In genomic region chr9:89701221-89701798, GRCh38 we compare ENCODE assay signal across 8 cellular contexts.
DNase-seq lines count a peak whose midpoint lies in the region; ATAC-seq and TF ChIP-seq lines count a peak whose summit lies in the region.

No MANE protein-coding gene starts in this region.

- ATAC-seq in GM21737 (IDR thresholded peaks at IDR 0.05; ENCODE audit: unreplicated experiment): peak; percentile 73
- ATAC-seq in stimulated activated naive B cell treated with anti-CD40 and anti-IgM and Interleukin-4, amounts not matched to agents 10 μg/mL and 1 μg/mL and 100 μg/mL, for 72 hours (replicated peaks): peak; percentile 93 to 96

- H3K4me3 Mint-ChIP-seq in T-helper 2 cell treated with Interferon-gamma antibody and Interleukin-4, amounts not matched to agents 5 μg/mL and 100 μg/mL, for 36 hours: peak overlapping the region; percentile 83
- H3K4me3 Mint-ChIP-seq in dendritic cell treated with granulocyte-macrophage colony-stimulating factor and Interleukin-4, amounts not matched to agents 40 ng/mL and 50 ng/mL, for 4 days: peak overlapping the region; percentile 17
- H3K4me3 Mint-ChIP-seq in stimulated activated naive B cell treated with anti-CD40 and anti-IgM and Interleukin-4, amounts not matched to agents 10 μg/mL and 1 μg/mL and 100 μg/mL, for 72 hours: peak overlapping the region; percentile 60 to 70
- no peak overlapping the region for H3K4me3 Mint-ChIP-seq in type B pancreatic cell

- no peaks in the 10 kb centered on the region for H3K9me3 Mint-ChIP-seq in T-helper 2 cell treated with Interferon-gamma antibody and Interleukin-4, amounts not matched to agents 5 μg/mL and 100 μg/mL, for 36 hours
- no peaks in the 10 kb centered on the region for H3K9me3 Mint-ChIP-seq in dendritic cell treated with granulocyte-macrophage colony-stimulating factor and Interleukin-4, amounts not matched to agents 40 ng/mL and 50 ng/mL, for 4 days
- H3K9me3 Mint-ChIP-seq in stimulated activated naive B cell treated with anti-CD40 and anti-IgM and Interleukin-4, amounts not matched to agents 10 μg/mL and 1 μg/mL and 100 μg/mL, for 72 hours: no peaks in the 10 kb centered on the region
- H3K9me3 Mint-ChIP-seq in type B pancreatic cell: no peaks in the 10 kb centered on the region

- H3K27ac Mint-ChIP-seq in T-helper 2 cell treated with Interferon-gamma antibody and Interleukin-4, amounts not matched to agents 5 μg/mL and 100 μg/mL, for 36 hours: peak overlapping the region; percentile 87
- peak overlapping the region; percentile 74 for H3K27ac Mint-ChIP-seq in dendritic cell treated with granulocyte-macrophage colony-stimulating factor and Interleukin-4, amounts not matched to agents 40 ng/mL and 50 ng/mL, for 4 days
- H3K27ac Mint-ChIP-seq in stimulated activated naive B cell treated with anti-CD40 and anti-IgM and Interleukin-4, amounts not matched to agents 10 μg/mL and 1 μg/mL and 100 μg/mL, for 72 hours: peak overlapping the region; percentile 91
- H3K27ac Mint-ChIP-seq in type B pancreatic cell: no peak overlapping the region

- DNase-seq in GM12865 (ENCODE audit: low read depth) (peak; percentile 86), COLO668 (lab: John Stamatoyannopoulos, UW; ENCODE audit: unreplicated experiment) (no peak), type B pancreatic cell (ENCODE audit: extremely low spot score, unreplicated experiment) (no peak), DMS 273 (lab: John Stamatoyannopoulos, UW; ENCODE audit: unreplicated experiment) (no peak)
- DNase-seq in T-helper 2 cell treated with Interferon-gamma antibody and Interleukin-4, amounts not matched to agents 5 μg/mL and 100 μg/mL, for 36 hours (ENCODE audit: low spot score): peak; percentile 90
- peak; percentile 92 for DNase-seq in stimulated activated naive B cell treated with anti-CD40 and anti-IgM and Interleukin-4, amounts not matched to agents 10 μg/mL and 1 μg/mL and 100 μg/mL, for 72 hours

- no peaks in the 10 kb centered on the region for H3K27me3 Mint-ChIP-seq in T-helper 2 cell treated with Interferon-gamma antibody and Interleukin-4, amounts not matched to agents 5 μg/mL and 100 μg/mL, for 36 hours (ENCODE audit: low read depth)
- H3K27me3 Mint-ChIP-seq in dendritic cell treated with granulocyte-macrophage colony-stimulating factor and Interleukin-4, amounts not matched to agents 40 ng/mL and 50 ng/mL, for 4 days: peaks cover 16% of the 10 kb centered on the region
- peaks cover 3 to 5% of the 10 kb centered on the region in 2 donors for H3K27me3 Mint-ChIP-seq in stimulated activated naive B cell treated with anti-CD40 and anti-IgM and Interleukin-4, amounts not matched to agents 10 μg/mL and 1 μg/mL and 100 μg/mL, for 72 hours
- peaks cover 15% of the 10 kb centered on the region for H3K27me3 Mint-ChIP-seq in type B pancreatic cell

- H3K4me3 ChIP-seq in GM12865 (ENCODE audit: low read depth, low read length): peak overlapping the region; percentile 25

- intact Hi-C loops in dendritic cell treated with granulocyte-macrophage colony-stimulating factor and Interleukin-4, amounts not matched to agents 40 ng/mL and 50 ng/mL, for 4 days (cut with micrococcal nuclease): loop anchor here (5.0 kb wide), 1 partner anchor 39 kb away; no protein-coding TSS in a partner anchor

- peaks cover 62% of the 10 kb centered on the region for H3K4me1 Mint-ChIP-seq in T-helper 2 cell treated with Interferon-gamma antibody and Interleukin-4, amounts not matched to agents 5 μg/mL and 100 μg/mL, for 36 hours (ENCODE audit: low read depth)
- H3K4me1 Mint-ChIP-seq in dendritic cell treated with granulocyte-macrophage colony-stimulating factor and Interleukin-4, amounts not matched to agents 40 ng/mL and 50 ng/mL, for 4 days (ENCODE audit: low read depth): peaks cover 48% of the 10 kb centered on the region
- peaks cover 42 to 77% of the 10 kb centered on the region in 2 donors for H3K4me1 Mint-ChIP-seq in stimulated activated naive B cell treated with anti-CD40 and anti-IgM and Interleukin-4, amounts not matched to agents 10 μg/mL and 1 μg/mL and 100 μg/mL, for 72 hours
- H3K4me1 Mint-ChIP-seq in type B pancreatic cell (ENCODE audit: unreplicated experiment): peaks cover 4% of the 10 kb centered on the region

- TF ChIP-seq CTCF in GM12865 (IDR thresholded peaks at IDR 0.05; ENCODE audit: insufficient read depth, low read depth, low read length, missing control alignments): no peak
- TF ChIP-seq CTCF in type B pancreatic cell (conservative IDR thresholded peaks at IDR 0.05): no peak

- H3K36me3 Mint-ChIP-seq in T-helper 2 cell treated with Interferon-gamma antibody and Interleukin-4, amounts not matched to agents 5 μg/mL and 100 μg/mL, for 36 hours (ENCODE audit: low read depth): peaks cover 21% of the 10 kb centered on the region
- H3K36me3 Mint-ChIP-seq in dendritic cell treated with granulocyte-macrophage colony-stimulating factor and Interleukin-4, amounts not matched to agents 40 ng/mL and 50 ng/mL, for 4 days (ENCODE audit: low read depth): no peaks in the 10 kb centered on the region
- peaks cover 3 to 4% of the 10 kb centered on the region in 2 donors for H3K36me3 Mint-ChIP-seq in stimulated activated naive B cell treated with anti-CD40 and anti-IgM and Interleukin-4, amounts not matched to agents 10 μg/mL and 1 μg/mL and 100 μg/mL, for 72 hours
- H3K36me3 Mint-ChIP-seq in type B pancreatic cell: no peaks in the 10 kb centered on the region

Comparison
In these comparisons a context has a peak if more than half of its experiments do, and no peak if none do; other contexts are left out.
1. DNase-seq: peak in GM12865 (single experiment), T-helper 2 cell treated with Interferon-gamma antibody and Interleukin-4, amounts not matched to agents 5 μg/mL and 100 μg/mL, for 36 hours (single experiment) and stimulated activated naive B cell treated with anti-CD40 and anti-IgM and Interleukin-4, amounts not matched to agents 10 μg/mL and 1 μg/mL and 100 μg/mL, for 72 hours (single experiment); none in COLO668 (single experiment), type B pancreatic cell (single experiment) and DMS 273 (single experiment).